ENCODE assay signal across 10 cellular contexts in genomic region chr12:6238875-6239274, GRCh38. TPM values are rescaled to one million over a fixed set of nuclear protein-coding genes. Genes with fewer than 3 reads are reported as not detected.
DNase-seq lines count a peak whose midpoint lies in the region; ATAC-seq and TF ChIP-seq lines count a peak whose summit lies in the region.
"Had no signal": no experiment of that assay in that cellular context is flagged by ENCODE, and none has a peak within 500 bp of the region (broad histone marks: within the 10 kb centered on the region; RNA-seq: fewer than 3 reads in every experiment).

No MANE protein-coding gene starts in this region.

- intact Hi-C loops in posterior vena cava (cut with DNase I) = no loop called here
- intact Hi-C loops in uterus (cut with DNase I; ENCODE audit: low total_unique reads) = no loop called here

- no peaks in the 10 kb centered on the region for H3K9me3 ChIP-seq in uterus
- H3K9me3 ChIP-seq: Caco-2 had no signal

- no peaks in the 10 kb centered on the region for H3K36me3 ChIP-seq in uterus

- H3K27ac ChIP-seq in VCaP = peak overlapping the region; percentile 98
- no peak overlapping the region for H3K27ac ChIP-seq in uterus

- no peak overlapping the region for H3K4me3 ChIP-seq in uterus

- H3K27me3 ChIP-seq in uterus = no peaks in the 10 kb centered on the region

- TF ChIP-seq POLR2A in uterus (IDR thresholded peaks at IDR 0.05) = no peak

- TF ChIP-seq CTCF in VCaP (conservative IDR thresholded peaks at IDR 0.05) (no peak), uterus (IDR thresholded peaks at IDR 0.05) (no peak)

- DNase-seq in DMS79 (lab: John Stamatoyannopoulos, UW) (peak; percentile 50), posterior vena cava (ENCODE audit: low spot score) (peak; percentile 1), T-helper 2 cell (no peak), uterus (no peak)
- DNase-seq: Caco-2, EL, GOT3, H9 had no signal

- no peaks in the 10 kb centered on the region for H3K4me1 ChIP-seq in uterus

- no peak for ATAC-seq in GM18867 (IDR thresholded peaks at IDR 0.05; ENCODE audit: unreplicated experiment)

RNA-seq across cellular contexts. Expression of gene CD9, which starts 38.7 kb away (rescaled TPM):
- total RNA-seq in posterior vena cava (100 to 1,000 TPM; 248 to 281 TPM), uterus (100 to 1,000 TPM; 161 to 275 (median 207) TPM)

Comparison
In these comparisons a context has a peak if more than half of its experiments do, and no peak if none do; other contexts are left out.
1. DNase-seq: peak in DMS79 (single experiment) and posterior vena cava (single experiment); none in T-helper 2 cell (0 of 5) and uterus (0 of 2).